In genomic region chr17:45132569-45133463, GRCh38 we compare ENCODE assay signal across 8 cellular contexts. TPM values are rescaled to one million over a fixed set of nuclear protein-coding genes. Genes with fewer than 3 reads are reported as not detected.
DNase-seq lines count a peak whose midpoint lies in the region; ATAC-seq and TF ChIP-seq lines count a peak whose summit lies in the region.

No MANE protein-coding gene starts in this region.

- H3K4me3 Mint-ChIP-seq in CD4-positive, alpha-beta T cell: peak overlapping the region; percentile 93

- peaks cover 21% of the 10 kb centered on the region for H3K4me1 Mint-ChIP-seq in CD4-positive, alpha-beta T cell (ENCODE audit: low read depth)

- peaks cover 6% of the 10 kb centered on the region for H3K36me3 Mint-ChIP-seq in CD4-positive, alpha-beta T cell (ENCODE audit: low read depth)

- no peaks in the 10 kb centered on the region for H3K27me3 ChIP-seq in CD4-positive, alpha-beta T cell (ENCODE audit: control insufficient read depth, insufficient read depth, low read length)
- H3K27me3 ChIP-seq in H7 (ENCODE audit: control insufficient read depth, insufficient read depth, low read length) (no peaks in the 10 kb centered on the region; the same call in 1 of the 2 replicates), colonic mucosa (no peaks in the 10 kb centered on the region), layer of hippocampus (ENCODE audit: control insufficient read depth, insufficient read depth, low read length) (no peaks in the 10 kb centered on the region)

- POLR2A ChIA-PET in CD4-positive, alpha-beta T cell (lab: Charles Lee): interaction anchor here (0.6 to 3.3 kb wide), 3 partner anchors 16 to 265 kb away, joined by 3 to 17 read pairs (median 6); partner anchors contain the start of genes HEXIM1 and NMT1

- peaks cover 23% of the 10 kb centered on the region for H3K4me1 ChIP-seq in colonic mucosa

- DNase-seq in CD4-positive, alpha-beta T cell: peak; percentile 54 to 75 (median 64)
- DNase-seq in H7: peak; percentile 99
- peak; percentile 32 for DNase-seq in NCI-H345 treated with DMSO at 0.1 percent for 48 hours (lab: John Stamatoyannopoulos, UW; ENCODE audit: unreplicated experiment)
- peak; percentile 56 for DNase-seq in activated CD4-positive, alpha-beta T cell treated with anti-CD3 and anti-CD28 coated beads for 1 hour
- DNase-seq in colonic mucosa: peak; percentile 85
- peak; percentile 41 to 57 for DNase-seq in stimulated activated CD4-positive, alpha-beta T cell treated with anti-CD3 and anti-CD28 coated beads, Interleukin-1b, Interleukin-23, amount 100 ng/mL, for 1 hour (ENCODE audit: low read depth in 2 of 2)

- no peaks in the 10 kb centered on the region for H3K9me3 ChIP-seq in CD4-positive, alpha-beta T cell (ENCODE audit: control insufficient read depth, low read length)
- no peaks in the 10 kb centered on the region for H3K9me3 ChIP-seq in colonic mucosa

- H3K27me3 Mint-ChIP-seq in CD4-positive, alpha-beta T cell: no peaks in the 10 kb centered on the region

- CTCF ChIA-PET in CD4-positive, alpha-beta T cell (lab: Charles Lee): interaction anchor here (0.7 to 3.8 kb wide), 6 partner anchors 9 to 65 kb away, joined by 3 to 168 read pairs (median 4); partner anchors contain the start of gene HEXIM1

- H3K4me3 ChIP-seq in H7 (ENCODE audit: insufficient read depth, low read depth, low read length) (peak overlapping the region; percentile 76), colonic mucosa (peak overlapping the region; percentile 97)

- peak overlapping the region; percentile 85 for H3K27ac Mint-ChIP-seq in CD4-positive, alpha-beta T cell

- TF ChIP-seq CTCF in CD4-positive, alpha-beta T cell (IDR thresholded peaks at IDR 0.05): peak; percentile 83
- peak; percentile 72 for TF ChIP-seq CTCF in colonic mucosa (IDR thresholded peaks at IDR 0.05)

- peak overlapping the region; percentile 89 for H3K27ac ChIP-seq in CD4-positive, alpha-beta T cell (ENCODE audit: low read depth, low read length)
- H3K27ac ChIP-seq in colonic mucosa (peak overlapping the region; percentile 90), layer of hippocampus (ENCODE audit: low read depth, low read length) (peak overlapping the region; percentile 95)

- no peaks in the 10 kb centered on the region for H3K9me3 Mint-ChIP-seq in CD4-positive, alpha-beta T cell

- intact Hi-C loops in CD4-positive, alpha-beta T cell (cut with DNase I, micrococcal nuclease): loop anchor here in 1 of 2 experiments (1.0 to 5.0 kb wide), 3 partner anchors 82 to 358 kb away; partner anchors contain the start of gene DCAKD
- intact Hi-C loops in colonic mucosa (cut with DNase I): loop anchor here (5.0 kb wide), 1 partner anchor 36 kb away; no protein-coding TSS in a partner anchor

- peak overlapping the region; percentile 97 for H3K9ac ChIP-seq in colonic mucosa (ENCODE audit: low read depth in 2 of 2, low read length in 2 of 2)

- ATAC-seq in CD4-positive, alpha-beta T cell (ENCODE audit: poor library complexity): peak; percentile 44
- ATAC-seq in HG03135 (IDR thresholded peaks at IDR 0.05; ENCODE audit: unreplicated experiment): no peak

- H3K36me3 ChIP-seq in H7 (replicated peaks; ENCODE audit: control insufficient read depth, insufficient read depth, low read length) (no peaks in the 10 kb centered on the region; the same call in 1 of the 2 replicates), colonic mucosa (no peaks in the 10 kb centered on the region)

RNA-seq across cellular contexts. Expression of gene PLCD3, which starts 0.5 kb away (rescaled TPM):
- 1 to 10 TPM; 1.8 to 2.4 TPM for total RNA-seq in CD4-positive, alpha-beta T cell
- 24.1 and 28.6 TPM in 2 replicates for total RNA-seq in H7 (2014; rRNA removed; shearing (Covaris generic))
- total RNA-seq in colonic mucosa: 100 to 1,000 TPM; 300 to 312 TPM

RNA-seq across cellular contexts. Expression of gene ACBD4, which starts 2.7 kb away (rescaled TPM):
- 10 to 100 TPM; 24.8 to 26.3 TPM for total RNA-seq in CD4-positive, alpha-beta T cell
- total RNA-seq in H7 (2014; rRNA removed; shearing (Covaris generic)): 1.5 and 6.0 TPM in 2 replicates
- total RNA-seq in colonic mucosa: 10 to 100 TPM; 13.0 to 16.6 TPM

RNA-seq across cellular contexts. Expression of gene HEXIM1, which starts 15.5 kb away (rescaled TPM):
- total RNA-seq in CD4-positive, alpha-beta T cell: 10 to 100 TPM; 50.5 to 50.9 TPM
- total RNA-seq in H7 (2014; rRNA removed; shearing (Covaris generic)): 4.1 and 4.6 TPM in 2 replicates
- 10 to 100 TPM; 37.0 to 38.4 TPM for total RNA-seq in colonic mucosa

RNA-seq across cellular contexts. Expression of gene HEXIM2, which starts 28.9 kb away (rescaled TPM):
- 1 to 10 TPM; 1.3 to 1.5 TPM for total RNA-seq in CD4-positive, alpha-beta T cell
- total RNA-seq in H7 (2014; rRNA removed; shearing (Covaris generic)): 11.5 and 11.9 TPM in 2 replicates
- total RNA-seq in colonic mucosa: 1 to 10 TPM; 7.2 to 8.1 TPM

Comparison
In these comparisons a context has a peak if more than half of its experiments do, and no peak if none do; other contexts are left out.
1. DNase-seq: peak in every context shown above with its lines; median percentile 99 in H7; 85 in colonic mucosa; 64 in CD4-positive, alpha-beta T cell; 56 in activated CD4-positive, alpha-beta T cell treated with anti-CD3 and anti-CD28 coated beads for 1 hour; 49 in stimulated activated CD4-positive, alpha-beta T cell treated with anti-CD3 and anti-CD28 coated beads, Interleukin-1b, Interleukin-23, amount 100 ng/mL, for 1 hour; 32 in NCI-H345 treated with DMSO at 0.1 percent for 48 hours.
2. RNA of gene PLCD3, which starts 0.5 kb away (total RNA-seq): 300 to 312 TPM in colonic mucosa; 24.1 to 28.6 TPM in H7 and 1.8 to 2.4 TPM in CD4-positive, alpha-beta T cell; every median in the first group is over 10 times any median in the second.
3. Peak in every context shown above with its lines, with median percentiles within 50 percentile points of each other: H3K27ac ChIP-seq.